Comparison of ENCODE assay signal across 14 cellular contexts in the genomic region with DNA sequence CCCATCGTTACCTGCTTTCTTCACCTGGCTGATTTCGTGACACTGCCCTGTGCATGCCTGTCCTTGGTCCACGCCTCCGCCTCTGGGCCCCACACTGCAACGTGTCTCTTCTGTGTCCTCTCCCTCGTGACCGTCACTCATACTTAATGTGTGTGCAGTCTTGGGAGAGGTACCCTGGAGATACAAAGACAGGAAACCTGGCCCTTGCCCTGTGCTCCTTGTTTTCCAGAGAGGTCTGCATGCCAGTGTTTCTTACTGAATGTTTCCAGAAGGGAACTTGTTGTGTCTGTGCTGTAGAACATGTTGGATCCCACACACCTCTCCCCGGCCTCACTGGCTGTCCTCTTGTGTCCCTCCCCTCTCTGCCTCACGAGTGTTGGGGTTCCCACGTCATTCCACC.
"Had no signal": no experiment of that assay in that cellular context is flagged by ENCODE, and none has a peak within 500 bp of the region (broad histone marks: within the 10 kb centered on the region; RNA-seq: fewer than 3 reads in every experiment).

No MANE protein-coding gene starts in this region.

- ATAC-seq: activated CD4-positive, CD25-positive, alpha-beta regulatory T cell treated with anti-CD3 and anti-CD28 coated beads, Interleukin-2, amount 50 U/mL, for 24 hours; activated naive CD8-positive, alpha-beta T cell treated with anti-CD3 and anti-CD28 coated beads, Interleukin-2, amount 50 U/mL, for 24 hours; activated T-helper 17 cell treated with anti-CD3 and anti-CD28 coated beads, Interleukin-2, amount 50 U/mL, for 72 hours had no signal

- H3K27me3 ChIP-seq: esophagus muscularis mucosa, neutrophil, transverse colon had no signal

- H3K36me3 ChIP-seq: neutrophil, transverse colon had no signal

- DNase-seq: activated naive CD4-positive, alpha-beta T cell treated with anti-CD3 and anti-CD28 coated beads for 36 hours; activated naive CD8-positive, alpha-beta T cell treated with anti-CD3 and anti-CD28 coated beads, Interleukin-2, amount 50 U/mL, for 24 hours; natural killer cell; retina; small intestine; stimulated activated CD4-positive, alpha-beta T cell treated with anti-CD3 and anti-CD28 coated beads, Interleukin-4, amount 100 ng/mL, for 4 hours; stimulated activated CD8-positive, alpha-beta memory T cell treated with anti-CD3 and anti-CD28 coated beads, Interleukin-4, amount 100 ng/mL, for 48 hours; stimulated activated naive CD4-positive, alpha-beta T cell treated with Interleukin-2 at 50 U/mL for 16 hours; substantia nigra; transverse colon had no signal

- H3K4me3 ChIP-seq: esophagus muscularis mucosa, transverse colon had no signal

- H3K9me3 ChIP-seq: esophagus muscularis mucosa, neutrophil, transverse colon had no signal

- H3K27ac ChIP-seq: esophagus muscularis mucosa, neutrophil, transverse colon had no signal
